1 cellular context compared by ENCODE assay signal in the genomic region with DNA sequence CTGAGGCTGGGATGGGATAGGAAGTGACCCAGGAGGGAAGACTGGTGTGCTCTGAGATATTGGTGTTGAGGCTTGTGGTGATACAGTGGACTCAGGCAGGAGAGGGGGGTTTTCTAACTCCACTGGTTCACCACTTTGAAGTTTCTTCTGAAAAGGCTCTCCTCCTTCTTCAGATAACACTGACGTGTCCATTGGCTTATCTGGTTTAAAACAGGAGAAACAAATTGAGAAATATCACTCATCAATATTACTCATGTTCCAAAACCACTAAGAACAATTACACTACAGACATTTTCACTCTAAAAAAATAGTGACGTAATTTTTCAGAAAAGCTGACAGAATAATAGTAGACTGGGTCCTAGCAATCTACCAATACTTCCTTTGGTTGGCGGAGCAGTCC.
A peak's percentile ranks its signal among the peaks of the same experiment; 100 is the strongest.
TF ChIP-seq lines count a peak whose summit lies in the region.

No MANE protein-coding gene starts in this region.

TF ChIP-seq in K562, 482 proteins besides CTCF, POLR2A, EP300 and RAD21 (continued from another document and continues in another):
- TF ChIP-seq SREBF2 (CRISPR knock-in tag; IDR thresholded peaks at IDR 0.05) = no peak
- TF ChIP-seq, protein P1, sequence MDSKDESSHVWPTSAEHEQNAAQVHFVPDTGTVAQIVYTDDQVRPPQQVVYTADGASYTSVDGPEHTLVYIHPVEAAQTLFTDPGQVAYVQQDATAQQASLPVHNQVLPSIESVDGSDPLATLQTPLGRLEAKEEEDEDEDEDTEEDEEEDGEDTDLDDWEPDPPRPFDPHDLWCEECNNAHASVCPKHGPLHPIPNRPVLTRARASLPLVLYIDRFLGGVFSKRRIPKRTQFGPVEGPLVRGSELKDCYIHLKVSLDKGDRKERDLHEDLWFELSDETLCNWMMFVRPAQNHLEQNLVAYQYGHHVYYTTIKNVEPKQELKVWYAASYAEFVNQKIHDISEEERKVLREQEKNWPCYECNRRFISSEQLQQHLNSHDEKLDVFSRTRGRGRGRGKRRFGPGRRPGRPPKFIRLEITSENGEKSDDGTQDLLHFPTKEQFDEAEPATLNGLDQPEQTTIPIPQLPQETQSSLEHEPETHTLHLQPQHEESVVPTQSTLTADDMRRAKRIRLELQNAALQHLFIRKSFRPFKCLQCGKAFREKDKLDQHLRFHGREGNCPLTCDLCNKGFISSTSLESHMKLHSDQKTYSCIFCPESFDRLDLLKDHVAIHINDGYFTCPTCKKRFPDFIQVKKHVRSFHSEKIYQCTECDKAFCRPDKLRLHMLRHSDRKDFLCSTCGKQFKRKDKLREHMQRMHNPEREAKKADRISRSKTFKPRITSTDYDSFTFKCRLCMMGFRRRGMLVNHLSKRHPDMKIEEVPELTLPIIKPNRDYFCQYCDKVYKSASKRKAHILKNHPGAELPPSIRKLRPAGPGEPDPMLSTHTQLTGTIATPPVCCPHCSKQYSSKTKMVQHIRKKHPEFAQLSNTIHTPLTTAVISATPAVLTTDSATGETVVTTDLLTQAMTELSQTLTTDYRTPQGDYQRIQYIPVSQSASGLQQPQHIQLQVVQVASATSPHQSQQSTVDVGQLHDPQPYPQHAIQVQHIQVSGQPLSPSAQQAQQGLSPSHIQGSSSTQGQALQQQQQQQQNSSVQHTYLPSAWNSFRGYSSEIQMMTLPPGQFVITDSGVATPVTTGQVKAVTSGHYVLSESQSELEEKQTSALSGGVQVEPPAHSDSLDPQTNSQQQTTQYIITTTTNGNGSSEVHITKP (IDR thresholded peaks at IDR 0.05; ENCODE audit: partially characterized antibody) = peak; percentile 44
- TF ChIP-seq NCOA6 (IDR thresholded peaks at IDR 0.05) = no peak
- no peak for TF ChIP-seq ZNF76 (CRISPR knock-in tag; IDR thresholded peaks at IDR 0.05; ENCODE audit: borderline replicate concordance)
- TF ChIP-seq ZNF224 (CRISPR knock-in tag; IDR thresholded peaks at IDR 0.05) = no peak
- no peak for TF ChIP-seq ZNF324 (CRISPR knock-in tag; IDR thresholded peaks at IDR 0.05)
- TF ChIP-seq, protein P2, sequence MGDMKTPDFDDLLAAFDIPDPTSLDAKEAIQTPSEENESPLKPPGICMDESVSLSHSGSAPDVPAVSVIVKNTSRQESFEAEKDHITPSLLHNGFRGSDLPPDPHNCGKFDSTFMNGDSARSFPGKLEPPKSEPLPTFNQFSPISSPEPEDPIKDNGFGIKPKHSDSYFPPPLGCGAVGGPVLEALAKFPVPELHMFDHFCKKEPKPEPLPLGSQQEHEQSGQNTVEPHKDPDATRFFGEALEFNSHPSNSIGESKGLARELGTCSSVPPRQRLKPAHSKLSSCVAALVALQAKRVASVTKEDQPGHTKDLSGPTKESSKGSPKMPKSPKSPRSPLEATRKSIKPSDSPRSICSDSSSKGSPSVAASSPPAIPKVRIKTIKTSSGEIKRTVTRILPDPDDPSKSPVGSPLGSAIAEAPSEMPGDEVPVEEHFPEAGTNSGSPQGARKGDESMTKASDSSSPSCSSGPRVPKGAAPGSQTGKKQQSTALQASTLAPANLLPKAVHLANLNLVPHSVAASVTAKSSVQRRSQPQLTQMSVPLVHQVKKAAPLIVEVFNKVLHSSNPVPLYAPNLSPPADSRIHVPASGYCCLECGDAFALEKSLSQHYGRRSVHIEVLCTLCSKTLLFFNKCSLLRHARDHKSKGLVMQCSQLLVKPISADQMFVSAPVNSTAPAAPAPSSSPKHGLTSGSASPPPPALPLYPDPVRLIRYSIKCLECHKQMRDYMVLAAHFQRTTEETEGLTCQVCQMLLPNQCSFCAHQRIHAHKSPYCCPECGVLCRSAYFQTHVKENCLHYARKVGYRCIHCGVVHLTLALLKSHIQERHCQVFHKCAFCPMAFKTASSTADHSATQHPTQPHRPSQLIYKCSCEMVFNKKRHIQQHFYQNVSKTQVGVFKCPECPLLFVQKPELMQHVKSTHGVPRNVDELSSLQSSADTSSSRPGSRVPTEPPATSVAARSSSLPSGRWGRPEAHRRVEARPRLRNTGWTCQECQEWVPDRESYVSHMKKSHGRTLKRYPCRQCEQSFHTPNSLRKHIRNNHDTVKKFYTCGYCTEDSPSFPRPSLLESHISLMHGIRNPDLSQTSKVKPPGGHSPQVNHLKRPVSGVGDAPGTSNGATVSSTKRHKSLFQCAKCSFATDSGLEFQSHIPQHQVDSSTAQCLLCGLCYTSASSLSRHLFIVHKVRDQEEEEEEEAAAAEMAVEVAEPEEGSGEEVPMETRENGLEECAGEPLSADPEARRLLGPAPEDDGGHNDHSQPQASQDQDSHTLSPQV (IDR thresholded peaks at IDR 0.05) = no peak
- TF ChIP-seq ZNF175 (CRISPR knock-in tag; IDR thresholded peaks at IDR 0.05; ENCODE audit: low read depth) = no peak
- no peak for TF ChIP-seq SMAD3 (CRISPR knock-in tag; conservative IDR thresholded peaks at IDR 0.05)
- no peak for TF ChIP-seq ZNF551 (CRISPR knock-in tag; IDR thresholded peaks at IDR 0.05)
- TF ChIP-seq, protein P3, sequence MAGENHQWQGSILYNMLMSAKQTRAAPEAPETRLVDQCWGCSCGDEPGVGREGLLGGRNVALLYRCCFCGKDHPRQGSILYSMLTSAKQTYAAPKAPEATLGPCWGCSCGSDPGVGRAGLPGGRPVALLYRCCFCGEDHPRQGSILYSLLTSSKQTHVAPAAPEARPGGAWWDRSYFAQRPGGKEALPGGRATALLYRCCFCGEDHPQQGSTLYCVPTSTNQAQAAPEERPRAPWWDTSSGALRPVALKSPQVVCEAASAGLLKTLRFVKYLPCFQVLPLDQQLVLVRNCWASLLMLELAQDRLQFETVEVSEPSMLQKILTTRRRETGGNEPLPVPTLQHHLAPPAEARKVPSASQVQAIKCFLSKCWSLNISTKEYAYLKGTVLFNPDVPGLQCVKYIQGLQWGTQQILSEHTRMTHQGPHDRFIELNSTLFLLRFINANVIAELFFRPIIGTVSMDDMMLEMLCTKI (IDR thresholded peaks at IDR 0.05; ENCODE audit: partially characterized antibody) = no peak
- TF ChIP-seq, protein P4, sequence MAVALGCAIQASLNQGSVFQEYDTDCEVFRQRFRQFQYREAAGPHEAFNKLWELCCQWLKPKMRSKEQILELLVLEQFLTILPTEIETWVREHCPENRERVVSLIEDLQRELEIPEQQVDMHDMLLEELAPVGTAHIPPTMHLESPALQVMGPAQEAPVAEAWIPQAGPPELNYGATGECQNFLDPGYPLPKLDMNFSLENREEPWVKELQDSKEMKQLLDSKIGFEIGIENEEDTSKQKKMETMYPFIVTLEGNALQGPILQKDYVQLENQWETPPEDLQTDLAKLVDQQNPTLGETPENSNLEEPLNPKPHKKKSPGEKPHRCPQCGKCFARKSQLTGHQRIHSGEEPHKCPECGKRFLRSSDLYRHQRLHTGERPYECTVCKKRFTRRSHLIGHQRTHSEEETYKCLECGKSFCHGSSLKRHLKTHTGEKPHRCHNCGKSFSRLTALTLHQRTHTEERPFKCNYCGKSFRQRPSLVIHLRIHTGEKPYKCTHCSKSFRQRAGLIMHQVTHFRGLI (CRISPR knock-in tag; IDR thresholded peaks at IDR 0.05) = no peak
- TF ChIP-seq NR2C1 (IDR thresholded peaks at IDR 0.05) = no peak
- no peak for TF ChIP-seq NR2C1 (tag; IDR thresholded peaks at IDR 0.05)
- TF ChIP-seq LEF1 (IDR thresholded peaks at IDR 0.05) = peak; percentile 90
- no peak for TF ChIP-seq MCM7 (IDR thresholded peaks at IDR 0.05)
- no peak for TF ChIP-seq NFRKB (IDR thresholded peaks at IDR 0.05; ENCODE audit: low read depth)
- peak in 1 of 2 experiments; percentile 41; a peak in 1 of 4 replicates for TF ChIP-seq TBL1XR1 (IDR thresholded peaks at IDR 0.05; ENCODE audit: low read length in 2 of 2)
- TF ChIP-seq, protein P5, sequence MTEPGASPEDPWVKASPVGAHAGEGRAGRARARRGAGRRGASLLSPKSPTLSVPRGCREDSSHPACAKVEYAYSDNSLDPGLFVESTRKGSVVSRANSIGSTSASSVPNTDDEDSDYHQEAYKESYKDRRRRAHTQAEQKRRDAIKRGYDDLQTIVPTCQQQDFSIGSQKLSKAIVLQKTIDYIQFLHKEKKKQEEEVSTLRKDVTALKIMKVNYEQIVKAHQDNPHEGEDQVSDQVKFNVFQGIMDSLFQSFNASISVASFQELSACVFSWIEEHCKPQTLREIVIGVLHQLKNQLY (CRISPR knock-in tag; conservative IDR thresholded peaks at IDR 0.05) = no peak
- no peak for TF ChIP-seq HDAC8 (tag; IDR thresholded peaks at IDR 0.05)
- no peak for TF ChIP-seq HNRNPH1 (optimal IDR thresholded peaks at IDR 0.05; ENCODE audit: low read depth, low read length)
- TF ChIP-seq MTA3 (IDR thresholded peaks at IDR 0.05; ENCODE audit: borderline replicate concordance) = no peak
- no peak for TF ChIP-seq PRPF4 (IDR thresholded peaks at IDR 0.05; ENCODE audit: insufficient read depth, low read depth, low read length, poor library complexity, severe bottlenecking)
- TF ChIP-seq RFX5 (IDR thresholded peaks at IDR 0.05; ENCODE audit: low read depth, low read length) = no peak
- TF ChIP-seq PHTF2 (CRISPR knock-in tag; IDR thresholded peaks at IDR 0.05) = no peak
- no peak for TF ChIP-seq ZBED1 (IDR thresholded peaks at IDR 0.05)
- TF ChIP-seq, protein P6, sequence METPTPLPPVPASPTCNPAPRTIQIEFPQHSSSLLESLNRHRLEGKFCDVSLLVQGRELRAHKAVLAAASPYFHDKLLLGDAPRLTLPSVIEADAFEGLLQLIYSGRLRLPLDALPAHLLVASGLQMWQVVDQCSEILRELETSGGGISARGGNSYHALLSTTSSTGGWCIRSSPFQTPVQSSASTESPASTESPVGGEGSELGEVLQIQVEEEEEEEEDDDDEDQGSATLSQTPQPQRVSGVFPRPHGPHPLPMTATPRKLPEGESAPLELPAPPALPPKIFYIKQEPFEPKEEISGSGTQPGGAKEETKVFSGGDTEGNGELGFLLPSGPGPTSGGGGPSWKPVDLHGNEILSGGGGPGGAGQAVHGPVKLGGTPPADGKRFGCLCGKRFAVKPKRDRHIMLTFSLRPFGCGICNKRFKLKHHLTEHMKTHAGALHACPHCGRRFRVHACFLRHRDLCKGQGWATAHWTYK (CRISPR knock-in tag; IDR thresholded peaks at IDR 0.05) = no peak
- TF ChIP-seq KLF1 (tag; IDR thresholded peaks at IDR 0.05) = no peak
- TF ChIP-seq, protein P7, sequence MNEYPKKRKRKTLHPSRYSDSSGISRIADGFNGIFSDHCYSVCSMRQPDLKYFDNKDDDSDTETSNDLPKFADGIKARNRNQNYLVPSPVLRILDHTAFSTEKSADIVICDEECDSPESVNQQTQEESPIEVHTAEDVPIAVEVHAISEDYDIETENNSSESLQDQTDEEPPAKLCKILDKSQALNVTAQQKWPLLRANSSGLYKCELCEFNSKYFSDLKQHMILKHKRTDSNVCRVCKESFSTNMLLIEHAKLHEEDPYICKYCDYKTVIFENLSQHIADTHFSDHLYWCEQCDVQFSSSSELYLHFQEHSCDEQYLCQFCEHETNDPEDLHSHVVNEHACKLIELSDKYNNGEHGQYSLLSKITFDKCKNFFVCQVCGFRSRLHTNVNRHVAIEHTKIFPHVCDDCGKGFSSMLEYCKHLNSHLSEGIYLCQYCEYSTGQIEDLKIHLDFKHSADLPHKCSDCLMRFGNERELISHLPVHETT (CRISPR knock-in tag; conservative IDR thresholded peaks at IDR 0.05 in 1 of 2, IDR thresholded peaks at IDR 0.05 in 1 of 2) = no peak
- no peak for TF ChIP-seq HLTF (IDR thresholded peaks at IDR 0.05)
- TF ChIP-seq ZNF121 (CRISPR knock-in tag; conservative IDR thresholded peaks at IDR 0.05) = no peak
- TF ChIP-seq, protein P8, sequence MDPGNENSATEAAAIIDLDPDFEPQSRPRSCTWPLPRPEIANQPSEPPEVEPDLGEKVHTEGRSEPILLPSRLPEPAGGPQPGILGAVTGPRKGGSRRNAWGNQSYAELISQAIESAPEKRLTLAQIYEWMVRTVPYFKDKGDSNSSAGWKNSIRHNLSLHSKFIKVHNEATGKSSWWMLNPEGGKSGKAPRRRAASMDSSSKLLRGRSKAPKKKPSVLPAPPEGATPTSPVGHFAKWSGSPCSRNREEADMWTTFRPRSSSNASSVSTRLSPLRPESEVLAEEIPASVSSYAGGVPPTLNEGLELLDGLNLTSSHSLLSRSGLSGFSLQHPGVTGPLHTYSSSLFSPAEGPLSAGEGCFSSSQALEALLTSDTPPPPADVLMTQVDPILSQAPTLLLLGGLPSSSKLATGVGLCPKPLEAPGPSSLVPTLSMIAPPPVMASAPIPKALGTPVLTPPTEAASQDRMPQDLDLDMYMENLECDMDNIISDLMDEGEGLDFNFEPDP (CRISPR knock-in tag; IDR thresholded peaks at IDR 0.05) = no peak
- no peak for TF ChIP-seq ZNF133 (CRISPR knock-in tag; IDR thresholded peaks at IDR 0.05)
- TF ChIP-seq, protein P9, sequence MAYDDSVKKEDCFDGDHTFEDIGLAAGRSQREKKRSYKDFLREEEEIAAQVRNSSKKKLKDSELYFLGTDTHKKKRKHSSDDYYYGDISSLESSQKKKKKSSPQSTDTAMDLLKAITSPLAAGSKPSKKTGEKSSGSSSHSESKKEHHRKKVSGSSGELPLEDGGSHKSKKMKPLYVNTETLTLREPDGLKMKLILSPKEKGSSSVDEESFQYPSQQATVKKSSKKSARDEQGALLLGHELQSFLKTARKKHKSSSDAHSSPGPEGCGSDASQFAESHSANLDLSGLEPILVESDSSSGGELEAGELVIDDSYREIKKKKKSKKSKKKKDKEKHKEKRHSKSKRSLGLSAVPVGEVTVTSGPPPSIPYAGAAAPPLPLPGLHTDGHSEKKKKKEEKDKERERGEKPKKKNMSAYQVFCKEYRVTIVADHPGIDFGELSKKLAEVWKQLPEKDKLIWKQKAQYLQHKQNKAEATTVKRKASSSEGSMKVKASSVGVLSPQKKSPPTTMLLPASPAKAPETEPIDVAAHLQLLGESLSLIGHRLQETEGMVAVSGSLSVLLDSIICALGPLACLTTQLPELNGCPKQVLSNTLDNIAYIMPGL (CRISPR knock-in tag; IDR thresholded peaks at IDR 0.05) = no peak
- TF ChIP-seq, protein P10, sequence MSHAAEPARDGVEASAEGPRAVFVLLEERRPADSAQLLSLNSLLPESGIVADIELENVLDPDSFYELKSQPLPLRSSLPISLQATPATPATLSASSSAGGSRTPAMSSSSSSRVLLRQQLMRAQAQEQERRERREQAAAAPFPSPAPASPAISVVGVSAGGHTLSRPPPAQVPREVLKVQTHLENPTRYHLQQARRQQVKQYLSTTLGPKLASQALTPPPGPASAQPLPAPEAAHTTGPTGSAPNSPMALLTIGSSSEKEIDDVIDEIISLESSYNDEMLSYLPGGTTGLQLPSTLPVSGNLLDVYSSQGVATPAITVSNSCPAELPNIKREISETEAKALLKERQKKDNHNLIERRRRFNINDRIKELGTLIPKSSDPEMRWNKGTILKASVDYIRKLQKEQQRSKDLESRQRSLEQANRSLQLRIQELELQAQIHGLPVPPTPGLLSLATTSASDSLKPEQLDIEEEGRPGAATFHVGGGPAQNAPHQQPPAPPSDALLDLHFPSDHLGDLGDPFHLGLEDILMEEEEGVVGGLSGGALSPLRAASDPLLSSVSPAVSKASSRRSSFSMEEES (CRISPR knock-in tag; IDR thresholded peaks at IDR 0.05) = no peak
- peak; percentile 84 for TF ChIP-seq MEIS2 (IDR thresholded peaks at IDR 0.05; ENCODE audit: partially characterized antibody)
- TF ChIP-seq TCF7 (IDR thresholded peaks at IDR 0.05; ENCODE audit: borderline replicate concordance) = peak; percentile 97
- no peak for TF ChIP-seq ZNF717 (CRISPR knock-in tag; IDR thresholded peaks at IDR 0.05)
- no peak for TF ChIP-seq SMC3 (conservative IDR thresholded peaks at IDR 0.05; ENCODE audit: insufficient read depth, low read depth, low read length)
- TF ChIP-seq, protein P11, sequence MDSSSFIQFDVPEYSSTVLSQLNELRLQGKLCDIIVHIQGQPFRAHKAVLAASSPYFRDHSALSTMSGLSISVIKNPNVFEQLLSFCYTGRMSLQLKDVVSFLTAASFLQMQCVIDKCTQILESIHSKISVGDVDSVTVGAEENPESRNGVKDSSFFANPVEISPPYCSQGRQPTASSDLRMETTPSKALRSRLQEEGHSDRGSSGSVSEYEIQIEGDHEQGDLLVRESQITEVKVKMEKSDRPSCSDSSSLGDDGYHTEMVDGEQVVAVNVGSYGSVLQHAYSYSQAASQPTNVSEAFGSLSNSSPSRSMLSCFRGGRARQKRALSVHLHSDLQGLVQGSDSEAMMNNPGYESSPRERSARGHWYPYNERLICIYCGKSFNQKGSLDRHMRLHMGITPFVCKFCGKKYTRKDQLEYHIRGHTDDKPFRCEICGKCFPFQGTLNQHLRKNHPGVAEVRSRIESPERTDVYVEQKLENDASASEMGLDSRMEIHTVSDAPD (CRISPR knock-in tag; IDR thresholded peaks at IDR 0.05) = no peak
